ENCODE assay signal across 12 cellular contexts in genomic region chr2:37641582-37642111, GRCh38. TPM values are rescaled to one million over a fixed set of nuclear protein-coding genes. Genes with fewer than 3 reads are reported as not detected.
A peak's percentile ranks its signal among the peaks of the same experiment; 100 is the strongest.
DNase-seq lines count a peak whose midpoint lies in the region; ATAC-seq, FAIRE-seq and TF ChIP-seq lines count a peak whose summit lies in the region.
"Had no signal": no experiment of that assay in that cellular context is flagged by ENCODE, and none has a peak within 500 bp of the region (broad histone marks: within the 10 kb centered on the region; RNA-seq: fewer than 3 reads in every experiment).

No MANE protein-coding gene starts in this region.

- TF ChIP-seq POLR2A in GM12891 (IDR thresholded peaks at IDR 0.05; ENCODE audit: low read depth, low read length): no peak

- H3K27ac Mint-ChIP-seq in activated T-helper 17 cell treated with anti-CD3 and anti-CD28 coated beads, Interleukin-2, amount 50 U/mL, for 72 hours: peak overlapping the region; percentile 91
- peak overlapping the region; percentile 74 for H3K27ac Mint-ChIP-seq in memory B cell
- H3K27ac Mint-ChIP-seq: activated naive CD8-positive, alpha-beta T cell treated with anti-CD3 and anti-CD28 coated beads, Interleukin-2, amount 10 ng/mL, durations not matched to agents 7 days and 5 days; dendritic cell treated with granulocyte-macrophage colony-stimulating factor and Interleukin-4, amounts not matched to agents 40 ng/mL and 50 ng/mL, for 4 days had no signal

- peak; percentile 80 for DNase-seq in AG09309 (ENCODE audit: low read depth)
- DNase-seq in GM12891 (ENCODE audit: insufficient read length, low spot score): no peak
- no peak for DNase-seq in memory B cell (ENCODE audit: low spot score in 2 of 2)
- no peak for DNase-seq in pons (ENCODE audit: low spot score)
- DNase-seq in WERI-Rb-1: no peak
- no peak for DNase-seq in NCI-H2196 treated with DMSO at 0.1 percent for 48 hours (lab: John Stamatoyannopoulos, UW; ENCODE audit: unreplicated experiment)
- DNase-seq in NCI-H226: no peak
- DNase-seq: activated naive CD8-positive, alpha-beta T cell treated with anti-CD3 and anti-CD28 coated beads, Interleukin-2, amount 10 ng/mL, durations not matched to agents 7 days and 5 days; H7; nucleus accumbens had no signal

- no peak for TF ChIP-seq CTCF in AG09309 (IDR thresholded peaks at IDR 0.05; ENCODE audit: control insufficient read depth, insufficient read depth, low read depth, low read length, missing control alignments)
- TF ChIP-seq CTCF in WERI-Rb-1 (IDR thresholded peaks at IDR 0.05; ENCODE audit: low read depth, low read length): no peak

- H3K27me3 ChIP-seq in WERI-Rb-1 (ENCODE audit: insufficient read depth, low read depth, severe bottlenecking): no peaks in the 10 kb centered on the region

- no peaks in the 10 kb centered on the region for H3K9me3 ChIP-seq in WERI-Rb-1 (ENCODE audit: severe bottlenecking)

- no peaks in the 10 kb centered on the region for H3K27me3 Mint-ChIP-seq in activated T-helper 17 cell treated with anti-CD3 and anti-CD28 coated beads, Interleukin-2, amount 50 U/mL, for 72 hours
- no peaks in the 10 kb centered on the region for H3K27me3 Mint-ChIP-seq in memory B cell
- H3K27me3 Mint-ChIP-seq: activated naive CD8-positive, alpha-beta T cell treated with anti-CD3 and anti-CD28 coated beads, Interleukin-2, amount 10 ng/mL, durations not matched to agents 7 days and 5 days had no signal

- H3K4me1 Mint-ChIP-seq in activated T-helper 17 cell treated with anti-CD3 and anti-CD28 coated beads, Interleukin-2, amount 50 U/mL, for 72 hours: peaks cover 62% of the 10 kb centered on the region
- H3K4me1 Mint-ChIP-seq in memory B cell: peaks cover 43% of the 10 kb centered on the region

- H3K9me3 Mint-ChIP-seq in activated T-helper 17 cell treated with anti-CD3 and anti-CD28 coated beads, Interleukin-2, amount 50 U/mL, for 72 hours: no peaks in the 10 kb centered on the region
- H3K9me3 Mint-ChIP-seq in memory B cell: no peaks in the 10 kb centered on the region
- H3K9me3 Mint-ChIP-seq: dendritic cell treated with granulocyte-macrophage colony-stimulating factor and Interleukin-4, amounts not matched to agents 40 ng/mL and 50 ng/mL, for 4 days had no signal

- peak overlapping the region; percentile 74 for H3K4me3 Mint-ChIP-seq in activated T-helper 17 cell treated with anti-CD3 and anti-CD28 coated beads, Interleukin-2, amount 50 U/mL, for 72 hours
- no peak overlapping the region for H3K4me3 Mint-ChIP-seq in memory B cell
- H3K4me3 Mint-ChIP-seq: activated naive CD8-positive, alpha-beta T cell treated with anti-CD3 and anti-CD28 coated beads, Interleukin-2, amount 10 ng/mL, durations not matched to agents 7 days and 5 days; dendritic cell treated with granulocyte-macrophage colony-stimulating factor and Interleukin-4, amounts not matched to agents 40 ng/mL and 50 ng/mL, for 4 days had no signal

- H3K36me3 ChIP-seq in WERI-Rb-1: peaks cover 40% of the 10 kb centered on the region

- peak; percentile 76 for FAIRE-seq in GM12891 (lab: Jason Lieb, UNC)

- no peak overlapping the region for H3K27ac ChIP-seq in WERI-Rb-1

- no peak overlapping the region for H3K4me3 ChIP-seq in AG09309 (ENCODE audit: control insufficient read depth, low read depth, low read length)
- H3K4me3 ChIP-seq in WERI-Rb-1 (ENCODE audit: low read depth, low read length): no peak overlapping the region

- peaks cover 67% of the 10 kb centered on the region for H3K36me3 Mint-ChIP-seq in activated T-helper 17 cell treated with anti-CD3 and anti-CD28 coated beads, Interleukin-2, amount 50 U/mL, for 72 hours (ENCODE audit: low read depth)
- H3K36me3 Mint-ChIP-seq in memory B cell: peaks cover 26% of the 10 kb centered on the region

- peak; percentile 54 for ATAC-seq in activated T-helper 17 cell treated with anti-CD3 and anti-CD28 coated beads, Interleukin-2, amount 50 U/mL, for 72 hours (replicated peaks)
- no peak for ATAC-seq in memory B cell (ENCODE audit: low read depth)

TF ChIP-seq in GM12891, 5 proteins besides CTCF, POLR2A, EP300 and RAD21:
- TF ChIP-seq POU2F2 (IDR thresholded peaks at IDR 0.05; ENCODE audit: low read depth, low read length) (no peak), SPI1 (IDR thresholded peaks at IDR 0.05; ENCODE audit: low read depth, low read length) (no peak), PAX5 (IDR thresholded peaks at IDR 0.05; ENCODE audit: insufficient read depth, low read length, severe bottlenecking) (no peak), POLR2AphosphoS5 (IDR thresholded peaks at IDR 0.05; ENCODE audit: low read depth, low read length) (no peak), TAF1 (IDR thresholded peaks at IDR 0.05; ENCODE audit: low read depth, low read length) (no peak)

RNA-seq across cellular contexts. Expression of gene CDC42EP3, which starts 29.8 kb away (rescaled TPM):
- 12.0 TPM for polyA plus RNA-seq in GM12891 (2012; ENCODE audit: low read depth, missing spikeins)
- 10 to 100 TPM; 33.5 to 40.9 TPM for total RNA-seq in activated T-helper 17 cell treated with anti-CD3 and anti-CD28 coated beads, Interleukin-2, amount 50 U/mL, for 72 hours
